Comparison of ENCODE assay signal across 1 cellular context in genomic region chr15:84982301-84982920, GRCh38.
TF ChIP-seq lines count a peak whose summit lies in the region.

No MANE protein-coding gene starts in this region.

TF ChIP-seq in K562, 482 proteins besides CTCF, POLR2A, EP300 and RAD21 (continued from another document):
- TF ChIP-seq RFX7 (CRISPR knock-in tag; IDR thresholded peaks at IDR 0.05): no peak
- no peak for TF ChIP-seq KLF6 (CRISPR knock-in tag; IDR thresholded peaks at IDR 0.05; ENCODE audit: borderline replicate concordance)
- no peak for TF ChIP-seq SIRT6 (IDR thresholded peaks at IDR 0.05; ENCODE audit: low read depth, low read length)
- TF ChIP-seq, protein P1, sequence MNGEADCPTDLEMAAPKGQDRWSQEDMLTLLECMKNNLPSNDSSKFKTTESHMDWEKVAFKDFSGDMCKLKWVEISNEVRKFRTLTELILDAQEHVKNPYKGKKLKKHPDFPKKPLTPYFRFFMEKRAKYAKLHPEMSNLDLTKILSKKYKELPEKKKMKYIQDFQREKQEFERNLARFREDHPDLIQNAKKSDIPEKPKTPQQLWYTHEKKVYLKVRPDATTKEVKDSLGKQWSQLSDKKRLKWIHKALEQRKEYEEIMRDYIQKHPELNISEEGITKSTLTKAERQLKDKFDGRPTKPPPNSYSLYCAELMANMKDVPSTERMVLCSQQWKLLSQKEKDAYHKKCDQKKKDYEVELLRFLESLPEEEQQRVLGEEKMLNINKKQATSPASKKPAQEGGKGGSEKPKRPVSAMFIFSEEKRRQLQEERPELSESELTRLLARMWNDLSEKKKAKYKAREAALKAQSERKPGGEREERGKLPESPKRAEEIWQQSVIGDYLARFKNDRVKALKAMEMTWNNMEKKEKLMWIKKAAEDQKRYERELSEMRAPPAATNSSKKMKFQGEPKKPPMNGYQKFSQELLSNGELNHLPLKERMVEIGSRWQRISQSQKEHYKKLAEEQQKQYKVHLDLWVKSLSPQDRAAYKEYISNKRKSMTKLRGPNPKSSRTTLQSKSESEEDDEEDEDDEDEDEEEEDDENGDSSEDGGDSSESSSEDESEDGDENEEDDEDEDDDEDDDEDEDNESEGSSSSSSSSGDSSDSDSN (IDR thresholded peaks at IDR 0.05; ENCODE audit: borderline replicate concordance in 1 of 2, low read depth in 2 of 2, low read length in 2 of 2): no peak
- TF ChIP-seq, protein P2, sequence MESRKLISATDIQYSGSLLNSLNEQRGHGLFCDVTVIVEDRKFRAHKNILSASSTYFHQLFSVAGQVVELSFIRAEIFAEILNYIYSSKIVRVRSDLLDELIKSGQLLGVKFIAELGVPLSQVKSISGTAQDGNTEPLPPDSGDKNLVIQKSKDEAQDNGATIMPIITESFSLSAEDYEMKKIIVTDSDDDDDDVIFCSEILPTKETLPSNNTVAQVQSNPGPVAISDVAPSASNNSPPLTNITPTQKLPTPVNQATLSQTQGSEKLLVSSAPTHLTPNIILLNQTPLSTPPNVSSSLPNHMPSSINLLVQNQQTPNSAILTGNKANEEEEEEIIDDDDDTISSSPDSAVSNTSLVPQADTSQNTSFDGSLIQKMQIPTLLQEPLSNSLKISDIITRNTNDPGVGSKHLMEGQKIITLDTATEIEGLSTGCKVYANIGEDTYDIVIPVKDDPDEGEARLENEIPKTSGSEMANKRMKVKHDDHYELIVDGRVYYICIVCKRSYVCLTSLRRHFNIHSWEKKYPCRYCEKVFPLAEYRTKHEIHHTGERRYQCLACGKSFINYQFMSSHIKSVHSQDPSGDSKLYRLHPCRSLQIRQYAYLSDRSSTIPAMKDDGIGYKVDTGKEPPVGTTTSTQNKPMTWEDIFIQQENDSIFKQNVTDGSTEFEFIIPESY (CRISPR knock-in tag; IDR thresholded peaks at IDR 0.05): no peak
- TF ChIP-seq, protein P3, sequence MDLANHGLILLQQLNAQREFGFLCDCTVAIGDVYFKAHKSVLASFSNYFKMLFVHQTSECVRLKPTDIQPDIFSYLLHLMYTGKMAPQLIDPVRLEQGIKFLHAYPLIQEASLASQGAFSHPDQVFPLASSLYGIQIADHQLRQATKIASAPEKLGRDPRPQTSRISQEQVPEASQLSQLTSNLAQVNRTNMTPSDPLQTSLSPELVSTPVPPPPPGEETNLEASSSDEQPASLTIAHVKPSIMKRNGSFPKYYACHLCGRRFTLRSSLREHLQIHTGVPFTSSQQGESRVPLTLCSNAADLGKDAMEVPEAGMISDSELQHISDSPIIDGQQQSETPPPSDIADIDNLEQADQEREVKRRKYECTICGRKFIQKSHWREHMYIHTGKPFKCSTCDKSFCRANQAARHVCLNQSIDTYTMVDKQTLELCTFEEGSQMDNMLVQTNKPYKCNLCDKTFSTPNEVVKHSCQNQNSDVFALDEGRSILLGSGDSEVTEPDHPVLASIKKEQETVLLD (IDR thresholded peaks at IDR 0.05): no peak
- TF ChIP-seq, protein P4, sequence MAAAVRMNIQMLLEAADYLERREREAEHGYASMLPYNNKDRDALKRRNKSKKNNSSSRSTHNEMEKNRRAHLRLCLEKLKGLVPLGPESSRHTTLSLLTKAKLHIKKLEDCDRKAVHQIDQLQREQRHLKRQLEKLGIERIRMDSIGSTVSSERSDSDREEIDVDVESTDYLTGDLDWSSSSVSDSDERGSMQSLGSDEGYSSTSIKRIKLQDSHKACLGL (CRISPR knock-in tag; IDR thresholded peaks at IDR 0.05; ENCODE audit: borderline replicate concordance, poor library complexity, severe bottlenecking): no peak
- no peak for TF ChIP-seq SMARCA5 (IDR thresholded peaks at IDR 0.05)
